Comparison of ENCODE assay signal across 16 cellular contexts in genomic region chr2:195569255-195569654, GRCh38.
DNase-seq lines count a peak whose midpoint lies in the region; ATAC-seq and TF ChIP-seq lines count a peak whose summit lies in the region.
"Had no signal": no experiment of that assay in that cellular context is flagged by ENCODE, and none has a peak within 500 bp of the region (broad histone marks: within the 10 kb centered on the region; RNA-seq: fewer than 3 reads in every experiment).

No MANE protein-coding gene starts in this region.

- no peak overlapping the region for H3K4me3 Mint-ChIP-seq in activated T-cell treated with anti-CD3 and anti-CD28 coated beads, Interleukin-2, amount 50 U/mL, for 72 hours
- no peak overlapping the region for H3K4me3 Mint-ChIP-seq in CD8-positive, alpha-beta T cell

- no peaks in the 10 kb centered on the region for H4K20me1 ChIP-seq in Karpas-422 (ENCODE audit: insufficient read depth, low read depth, low read length)

- no peaks in the 10 kb centered on the region for H3K27me3 Mint-ChIP-seq in activated T-cell treated with anti-CD3 and anti-CD28 coated beads, Interleukin-2, amount 50 U/mL, for 72 hours (ENCODE audit: low read depth)
- H3K27me3 Mint-ChIP-seq in CD8-positive, alpha-beta T cell (ENCODE audit: low read depth), result no peaks in the 10 kb centered on the region

- TF ChIP-seq EP300 in esophagus muscularis mucosa (IDR thresholded peaks at IDR 0.05), result no peak

- H2AFZ ChIP-seq in Karpas-422 (ENCODE audit: low read length), result peak overlapping the region; percentile 89

- CTCF ChIA-PET in CD8-positive, alpha-beta T cell (lab: Charles Lee), result interaction anchor here (1.1 to 3.2 kb wide), 4 partner anchors 36 to 91 kb away, joined by 3 to 9 read pairs (median 5); no protein-coding TSS in a partner anchor

- H3K4me1 ChIP-seq in CD8-positive, alpha-beta T cell (ENCODE audit: insufficient read depth, low read length), result peaks cover 19% of the 10 kb centered on the region
- H3K4me1 ChIP-seq in Karpas-422 (ENCODE audit: low read length), result peaks cover 23% of the 10 kb centered on the region
- no peaks in the 10 kb centered on the region for H3K4me1 ChIP-seq in esophagus muscularis mucosa

- H3K9me3 Mint-ChIP-seq in activated T-cell treated with anti-CD3 and anti-CD28 coated beads, Interleukin-2, amount 50 U/mL, for 72 hours, result no peaks in the 10 kb centered on the region
- no peaks in the 10 kb centered on the region for H3K9me3 Mint-ChIP-seq in CD8-positive, alpha-beta T cell

- TF ChIP-seq POLR2A in esophagus muscularis mucosa (IDR thresholded peaks at IDR 0.05; ENCODE audit: low read depth), result no peak

- ATAC-seq in activated T-cell treated with anti-CD3 and anti-CD28 coated beads, Interleukin-2, amount 50 U/mL, for 72 hours (replicated peaks in 1 of 2), result no peak
- no peak for ATAC-seq in CD8-positive, alpha-beta T cell
- ATAC-seq: K562, PC-3 had no signal

- H3K4me2 ChIP-seq in Karpas-422 (ENCODE audit: low read depth, low read length, poor library complexity, severe bottlenecking), result no peak overlapping the region

- H3K36me3 ChIP-seq in CD8-positive, alpha-beta T cell (ENCODE audit: insufficient read depth, low read length), result no peaks in the 10 kb centered on the region
- H3K36me3 ChIP-seq in Karpas-422 (ENCODE audit: insufficient read depth, low read length) (no peaks in the 10 kb centered on the region), esophagus muscularis mucosa (no peaks in the 10 kb centered on the region)
- H3K36me3 ChIP-seq: HAP-1 had no signal

- peaks cover 41% of the 10 kb centered on the region for H3K4me1 Mint-ChIP-seq in activated T-cell treated with anti-CD3 and anti-CD28 coated beads, Interleukin-2, amount 50 U/mL, for 72 hours (ENCODE audit: low read depth)
- peaks cover 51% of the 10 kb centered on the region for H3K4me1 Mint-ChIP-seq in CD8-positive, alpha-beta T cell (ENCODE audit: low read depth)

- H3K9ac ChIP-seq in Karpas-422 (ENCODE audit: low read length), result no peak overlapping the region

- no peak overlapping the region for H3K27ac ChIP-seq in CD8-positive, alpha-beta T cell (ENCODE audit: low read depth, low read length)
- peak overlapping the region; percentile 60; the same call in 1 of the 2 replicates for H3K27ac ChIP-seq in Karpas-422 (ENCODE audit: low read length)
- no peak overlapping the region for H3K27ac ChIP-seq in esophagus muscularis mucosa (replicated peaks in 1 of 4)

- H3K36me3 Mint-ChIP-seq in activated T-cell treated with anti-CD3 and anti-CD28 coated beads, Interleukin-2, amount 50 U/mL, for 72 hours (ENCODE audit: insufficient read depth in 2 of 2), result peaks cover 2% of the 10 kb centered on the region in 2 donors
- no peaks in the 10 kb centered on the region for H3K36me3 Mint-ChIP-seq in CD8-positive, alpha-beta T cell

- 81% methylated on average over 3 of the region's 3 CpGs for WGBS in esophagus muscularis mucosa

- no peaks in the 10 kb centered on the region for H3K27me3 ChIP-seq in CD8-positive, alpha-beta T cell (ENCODE audit: insufficient read depth, low read length)
- H3K27me3 ChIP-seq in Karpas-422 (ENCODE audit: low read length) (no peaks in the 10 kb centered on the region), esophagus muscularis mucosa (no peaks in the 10 kb centered on the region)

- no peak for TF ChIP-seq CTCF in CD8-positive, alpha-beta T cell (IDR thresholded peaks at IDR 0.05)
- TF ChIP-seq CTCF in esophagus muscularis mucosa (IDR thresholded peaks at IDR 0.05), result no peak

- DNase-seq in activated T-cell treated with anti-CD3 and anti-CD28 coated beads, Interleukin-2, amount 50 U/mL, for 72 hours, result no peak
- DNase-seq in activated T-cell treated with anti-CD3 and anti-CD28 coated beads, Interleukin-2, amount 50 U/mL, for 48 hours, result no peak
- no peak for DNase-seq in CD8-positive, alpha-beta T cell
- DNase-seq in Karpas-422 (no peak), esophagus muscularis mucosa (ENCODE audit: extremely low spot score) (peak; percentile 14), occipital lobe (lab: John Stamatoyannopoulos, UW) (no peak), dedifferentiated amniotic fluid mesenchymal stem cell (ENCODE audit: extremely low spot score) (no peak), COLO668 (lab: John Stamatoyannopoulos, UW; ENCODE audit: unreplicated experiment) (no peak)
- DNase-seq: AML-193; NCI-H1092 treated with DMSO at 0.1 percent for 48 hours; NCI-H1694; NCI-H69; NK-92 treated with Interleukin-12 subunit alpha and Interleukin-12 subunit beta, amount 100 ng/mL, for 24 hours; PC-3 had no signal

- H3K4me3 ChIP-seq in CD8-positive, alpha-beta T cell (ENCODE audit: low read depth, low read length), result no peak overlapping the region
- H3K4me3 ChIP-seq in Karpas-422 (ENCODE audit: low read length), result no peak overlapping the region
- H3K4me3 ChIP-seq in esophagus muscularis mucosa, result no peak overlapping the region
- H3K4me3 ChIP-seq: HAP-1, K562 had no signal

- H3K9me3 ChIP-seq in CD8-positive, alpha-beta T cell (ENCODE audit: low read length), result no peaks in the 10 kb centered on the region
- H3K9me3 ChIP-seq in Karpas-422 (ENCODE audit: low read length) (no peaks in the 10 kb centered on the region), esophagus muscularis mucosa (no peaks in the 10 kb centered on the region)
- H3K9me3 ChIP-seq: HAP-1 had no signal

- no peaks in the 10 kb centered on the region for H3K9me2 ChIP-seq in Karpas-422 (replicated peaks; ENCODE audit: insufficient read depth, low read length)

- intact Hi-C loops in CD8-positive, alpha-beta T cell (cut with DNase I, micrococcal nuclease), result no loop called here
- intact Hi-C loops in esophagus muscularis mucosa (cut with DNase I), result no loop called here

- POLR2A ChIA-PET in CD8-positive, alpha-beta T cell (lab: Charles Lee), result interaction anchor here (1.4 to 1.5 kb wide), 2 partner anchors 8 to 88 kb away, joined by 4 to 6 read pairs; partner anchors contain the start of gene SLC39A10

- no peaks in the 10 kb centered on the region for H3K79me2 ChIP-seq in Karpas-422 (ENCODE audit: low read length)

- peak overlapping the region; percentile 16 for H3K27ac Mint-ChIP-seq in activated T-cell treated with anti-CD3 and anti-CD28 coated beads, Interleukin-2, amount 50 U/mL, for 72 hours
- H3K27ac Mint-ChIP-seq in CD8-positive, alpha-beta T cell, result peak overlapping the region; percentile 29
